In genomic region chr13:73757471-73758233, GRCh38 we compare ENCODE assay signal across 22 cellular contexts.
A peak's percentile ranks its signal among the peaks of the same experiment; 100 is the strongest.
DNase-seq lines count a peak whose midpoint lies in the region; ATAC-seq and TF ChIP-seq lines count a peak whose summit lies in the region.
"Had no signal": no experiment of that assay in that cellular context is flagged by ENCODE, and none has a peak within 500 bp of the region (broad histone marks: within the 10 kb centered on the region; RNA-seq: fewer than 3 reads in every experiment).

No MANE protein-coding gene starts in this region.

- peaks cover 22 to 29% of the 10 kb centered on the region in 2 donors for H3K36me3 Mint-ChIP-seq in CD4-positive, alpha-beta memory T cell
- peaks cover 28% of the 10 kb centered on the region for H3K36me3 Mint-ChIP-seq in activated naive CD8-positive, alpha-beta T cell treated with anti-CD3 and anti-CD28 coated beads for 36 hours
- H3K36me3 Mint-ChIP-seq: WTC11 had no signal

- H3K9me3 ChIP-seq in CD4-positive, alpha-beta memory T cell (ENCODE audit: control insufficient read depth in 1 of 2, low read length in 2 of 2) = no peaks in the 10 kb centered on the region
- H3K9me3 ChIP-seq in mesenchymal stem cell (ENCODE audit: control insufficient read depth, low read length) = no peaks in the 10 kb centered on the region
- H3K9me3 ChIP-seq in upper lobe of right lung = no peaks in the 10 kb centered on the region
- H3K9me3 ChIP-seq: tibial artery had no signal

- H3K4me2 ChIP-seq in mesenchymal stem cell (ENCODE audit: low read length, poor library complexity, severe bottlenecking) = no peak overlapping the region

- peaks cover 58% of the 10 kb centered on the region for H3K4me1 ChIP-seq in CD4-positive, alpha-beta memory T cell (ENCODE audit: insufficient read depth, low read length)
- H3K4me1 ChIP-seq in mesenchymal stem cell (ENCODE audit: control insufficient read depth, insufficient read depth, low read depth, low read length) (no peaks in the 10 kb centered on the region), upper lobe of right lung (no peaks in the 10 kb centered on the region)
- H3K4me1 ChIP-seq: tibial artery had no signal

- no peak overlapping the region for H3K18ac ChIP-seq in mesenchymal stem cell (ENCODE audit: low read depth in 1 of 2, low read length in 2 of 2)

- no peak overlapping the region for H4K91ac ChIP-seq in mesenchymal stem cell (ENCODE audit: low read length)

- H3K27ac Mint-ChIP-seq in CD4-positive, alpha-beta memory T cell = peak overlapping the region; percentile 50 to 89 (median 70)
- H3K27ac Mint-ChIP-seq in activated naive CD8-positive, alpha-beta T cell treated with anti-CD3 and anti-CD28 coated beads for 36 hours = peak overlapping the region; percentile 62
- H3K27ac Mint-ChIP-seq: WTC11 had no signal

- no peak overlapping the region for H3K23ac ChIP-seq in mesenchymal stem cell (ENCODE audit: low read length in 2 of 2)

- H2AK5ac ChIP-seq in mesenchymal stem cell (ENCODE audit: low read length, severe bottlenecking) = no peak overlapping the region

- CTCF ChIA-PET in CD4-positive, alpha-beta memory T cell (lab: Charles Lee; ENCODE audit: partially characterized antibody) = interaction anchor here (1.0 to 4.2 kb wide), 7 partner anchors 9 to 1462 kb away, joined by 3 to 78 read pairs (median 5); no protein-coding TSS in a partner anchor

- H2BK12ac ChIP-seq in mesenchymal stem cell (ENCODE audit: low read length in 2 of 2) = no peak overlapping the region

- H4K8ac ChIP-seq in mesenchymal stem cell (ENCODE audit: low read length) = no peak overlapping the region

- H3K4me3 ChIP-seq in AG10803 (ENCODE audit: low read length) (no peak overlapping the region), mesenchymal stem cell (ENCODE audit: insufficient read depth in 1 of 2, low read depth in 1 of 2, low read length in 2 of 2) (no peak overlapping the region), upper lobe of right lung (no peak overlapping the region)
- no peak overlapping the region for H3K4me3 ChIP-seq in CD4-positive, alpha-beta memory T cell (ENCODE audit: low read length in 2 of 2)
- H3K4me3 ChIP-seq: dorsolateral prefrontal cortex, tibial artery had no signal

- intact Hi-C loops in CD4-positive, alpha-beta memory T cell (cut with micrococcal nuclease) = no loop called here
- intact Hi-C loops in upper lobe of right lung (cut with DNase I) = no loop called here

- H2BK5ac ChIP-seq in mesenchymal stem cell (ENCODE audit: low read depth, low read length, poor library complexity, severe bottlenecking) = no peak overlapping the region

- POLR2A ChIA-PET in CD4-positive, alpha-beta memory T cell (lab: Charles Lee; ENCODE audit: partially characterized antibody) = interaction anchor here (1.2 to 4.6 kb wide), 2 partner anchors 10 to 376 kb away, joined by 6 to 57 read pairs; no protein-coding TSS in a partner anchor

- H3K4me3 Mint-ChIP-seq in CD4-positive, alpha-beta memory T cell = peak overlapping the region in 1 of 8 donors; percentile 34
- H3K4me3 Mint-ChIP-seq in activated naive CD8-positive, alpha-beta T cell treated with anti-CD3 and anti-CD28 coated beads for 36 hours = no peak overlapping the region
- H3K4me3 Mint-ChIP-seq: WTC11 had no signal

- H2BK15ac ChIP-seq in mesenchymal stem cell (ENCODE audit: low read depth, poor library complexity, severe bottlenecking) = no peak overlapping the region

- H3K9me3 Mint-ChIP-seq in CD4-positive, alpha-beta memory T cell = peaks cover 0 to 6% (median 0%) of the 10 kb centered on the region in 8 donors
- no peaks in the 10 kb centered on the region for H3K9me3 Mint-ChIP-seq in activated naive CD8-positive, alpha-beta T cell treated with anti-CD3 and anti-CD28 coated beads for 36 hours
- H3K9me3 Mint-ChIP-seq: WTC11 had no signal

- no peaks in the 10 kb centered on the region for H3K27me3 ChIP-seq in CD4-positive, alpha-beta memory T cell (ENCODE audit: insufficient read depth, low read length)
- H3K27me3 ChIP-seq in mesenchymal stem cell (ENCODE audit: control insufficient read depth in 1 of 2, insufficient read depth in 1 of 2, low read length in 2 of 2) = no peaks in the 10 kb centered on the region
- H3K27me3 ChIP-seq in upper lobe of right lung = no peaks in the 10 kb centered on the region
- H3K27me3 ChIP-seq: dorsolateral prefrontal cortex, tibial artery had no signal

- H3K9ac ChIP-seq in mesenchymal stem cell (ENCODE audit: low read length) = no peak overlapping the region

- H3K79me1 ChIP-seq in mesenchymal stem cell (replicated peaks; ENCODE audit: low read length, poor library complexity, severe bottlenecking) = peaks cover 3% of the 10 kb centered on the region

- no peak overlapping the region for H3K14ac ChIP-seq in mesenchymal stem cell (ENCODE audit: low read length in 2 of 2)

- H3K27ac ChIP-seq in CD4-positive, alpha-beta memory T cell (ENCODE audit: low read depth, low read length) = no peak overlapping the region
- H3K27ac ChIP-seq in mesenchymal stem cell (ENCODE audit: low read length, poor library complexity, severe bottlenecking) (no peak overlapping the region), upper lobe of right lung (no peak overlapping the region)
- H3K27ac ChIP-seq: dorsolateral prefrontal cortex, tibial artery had no signal

- 18% methylated on average over 1 of the region's 2 CpGs for WGBS in mesenchymal stem cell

- no peak overlapping the region for H3K4ac ChIP-seq in mesenchymal stem cell (ENCODE audit: low read depth in 1 of 2, low read length in 2 of 2)

- H3K4me1 Mint-ChIP-seq in CD4-positive, alpha-beta memory T cell = peaks cover 47 to 77% (median 66%) of the 10 kb centered on the region in 4 donors
- H3K4me1 Mint-ChIP-seq in activated naive CD8-positive, alpha-beta T cell treated with anti-CD3 and anti-CD28 coated beads for 36 hours = peaks cover 53% of the 10 kb centered on the region

- no peak overlapping the region for H2BK120ac ChIP-seq in mesenchymal stem cell (ENCODE audit: low read depth, low read length)

- ATAC-seq in upper lobe of right lung (no peak), HG03095 (IDR thresholded peaks at IDR 0.05; ENCODE audit: unreplicated experiment) (no peak)
- ATAC-seq: HepG2, WTC11 had no signal

- no peaks in the 10 kb centered on the region for H3K36me3 ChIP-seq in CD4-positive, alpha-beta memory T cell (ENCODE audit: insufficient read depth, low read length)
- H3K36me3 ChIP-seq in mesenchymal stem cell (ENCODE audit: control insufficient read depth in 1 of 2, insufficient read depth in 2 of 2, low read depth in 1 of 2, low read length in 2 of 2) (peaks cover 0 to 14% of the 10 kb centered on the region in 2 experiments), upper lobe of right lung (no peaks in the 10 kb centered on the region)
- H3K36me3 ChIP-seq: tibial artery had no signal

- H3K27me3 Mint-ChIP-seq in CD4-positive, alpha-beta memory T cell = no peaks in the 10 kb centered on the region
- H3K27me3 Mint-ChIP-seq in activated naive CD8-positive, alpha-beta T cell treated with anti-CD3 and anti-CD28 coated beads for 36 hours = no peaks in the 10 kb centered on the region

- no peak overlapping the region for H2AFZ ChIP-seq in mesenchymal stem cell (ENCODE audit: low read depth, low read length)

- no peak for TF ChIP-seq CTCF in AG10803 (conservative IDR thresholded peaks at IDR 0.05; ENCODE audit: low read length)
- no peak for TF ChIP-seq CTCF in upper lobe of right lung (IDR thresholded peaks at IDR 0.05)

- peak; percentile 74 for DNase-seq in AG10803 (ENCODE audit: low read depth)
- DNase-seq in CD4-positive, alpha-beta memory T cell = no peak
- no peak for DNase-seq in activated naive CD8-positive, alpha-beta T cell treated with anti-CD3 and anti-CD28 coated beads for 36 hours
- peak; percentile 31 for DNase-seq in mesenchymal stem cell
- no peak for DNase-seq in upper lobe of right lung
- DNase-seq in GOT3 (lab: John Stamatoyannopoulos, UW) = no peak
- DNase-seq: activated CD8-positive, alpha-beta memory T cell treated with anti-CD3 and anti-CD28 coated beads for 24 hours; AML-193; amygdala; Calu3; central memory CD4-positive, alpha-beta T cell; dorsolateral prefrontal cortex; foreskin melanocyte; kidney; mammary epithelial cell; NCI-H1105 treated with DMSO at 0.1 percent for 48 hours; NCI-H524 treated with DMSO at 0.1 percent for 48 hours; T-helper 9 cell; tibial artery had no signal

Comparison
In these comparisons a context has a peak if more than half of its experiments do, and no peak if none do; other contexts are left out.
1. DNase-seq: peak in AG10803 (single experiment) and mesenchymal stem cell (single experiment); none in CD4-positive, alpha-beta memory T cell (0 of 5), activated naive CD8-positive, alpha-beta T cell treated with anti-CD3 and anti-CD28 coated beads for 36 hours (single experiment), upper lobe of right lung (single experiment) and GOT3 (single experiment).